In the genomic region with DNA sequence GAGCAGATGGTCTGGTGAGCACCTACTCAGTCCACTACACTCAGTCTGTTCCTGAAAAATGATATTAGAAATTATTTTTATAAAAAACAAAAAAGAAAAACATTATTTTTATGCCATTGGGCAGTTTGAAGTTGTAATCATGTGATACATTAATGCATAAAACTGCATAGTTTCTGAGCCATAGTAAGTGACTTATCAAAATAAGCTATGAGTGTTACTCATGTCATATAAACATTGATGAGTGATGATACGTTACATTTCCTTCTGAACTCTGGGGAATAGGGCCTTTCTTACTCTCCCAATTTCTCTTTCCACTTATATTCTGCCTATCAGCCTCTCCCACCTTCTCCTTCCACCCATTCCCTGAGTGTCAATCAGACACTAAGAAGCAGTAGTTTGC, we compare ENCODE assay signal across 24 cellular contexts.
"Had no signal": no experiment of that assay in that cellular context is flagged by ENCODE, and none has a peak within 500 bp of the region (broad histone marks: within the 10 kb centered on the region; RNA-seq: fewer than 3 reads in every experiment).

No MANE protein-coding gene starts in this region.

- H3K27ac ChIP-seq: dorsolateral prefrontal cortex, gastrocnemius medialis, lower lobe of right lung, neutrophil, parathyroid adenoma, right lobe of liver, thoracic aorta, tibial nerve, upper lobe of left lung had no signal

- FAIRE-seq: colon, urothelium cell line had no signal

- H3K4me1 ChIP-seq: gastrocnemius medialis, lower lobe of right lung, parathyroid adenoma, right lobe of liver, tibial nerve, upper lobe of left lung had no signal

- H2AFZ ChIP-seq: parathyroid adenoma had no signal

- H3K4me1 Mint-ChIP-seq: neural crest cell had no signal

- H3K4me3 ChIP-seq: dorsolateral prefrontal cortex, gastrocnemius medialis, lower lobe of right lung, right lobe of liver, smooth muscle cell, thoracic aorta, tibial nerve, upper lobe of left lung had no signal

- H3K27me3 ChIP-seq: dorsolateral prefrontal cortex, gastrocnemius medialis, neutrophil, right lobe of liver, tibial nerve, upper lobe of left lung had no signal

- DNase-seq: dorsolateral prefrontal cortex; effector CD4-positive, alpha-beta T cell; gastrocnemius medialis; head of caudate nucleus; hippocampal formation; left ventricle myocardium superior; lower lobe of right lung; right lobe of liver; stimulated activated CD4-positive, alpha-beta T cell treated with anti-CD3 and anti-CD28 coated beads, Interleukin-12 subunit alpha, Interleukin-12 subunit beta, amount 100 ng/mL, for 4 hours; stimulated activated CD4-positive, alpha-beta T cell treated with anti-CD3 and anti-CD28 coated beads, Interleukin-2, amount 100 ng/mL, for 24 hours; stimulated activated CD4-positive, alpha-beta T cell treated with anti-CD3 and anti-CD28 coated beads, Interleukin-4, amount 100 ng/mL, for 24 hours; stimulated activated naive B cell treated with anti-CD40 and anti-IgM and Interleukin-4, amounts not matched to agents 10 μg/mL and 1 μg/mL and 100 μg/mL, for 72 hours; upper lobe of left lung had no signal

- ATAC-seq: gastrocnemius medialis; left ventricle myocardium superior; lower lobe of right lung; natural killer cell treated with Interleukin-12 subunit alpha and Interleukin-12 subunit beta and Interleukin-15 and Interleukin-18, amount 100 ng/mL, for 72 hours; right lobe of liver; stimulated activated naive B cell treated with anti-CD40 and anti-IgM and Interleukin-4, amounts not matched to agents 10 μg/mL and 1 μg/mL and 100 μg/mL, for 72 hours had no signal

- H3K27ac Mint-ChIP-seq: natural killer cell treated with Interleukin-12 subunit alpha and Interleukin-12 subunit beta and Interleukin-15 and Interleukin-18, amount 100 ng/mL, for 72 hours; progenitor cell of endocrine pancreas; stimulated activated naive B cell treated with anti-CD40 and anti-IgM and Interleukin-4, amounts not matched to agents 10 μg/mL and 1 μg/mL and 100 μg/mL, for 72 hours; stimulated activated naive CD8-positive, alpha-beta T cell treated with anti-CD3 and anti-CD28 coated beads, Interleukin-15, Interleukin-2, amounts not matched to agents 100 ng/mL and 50 ng/mL, for 24 hours had no signal

- H3K9ac ChIP-seq: parathyroid adenoma had no signal

- H3K27me3 Mint-ChIP-seq: natural killer cell treated with Interleukin-12 subunit alpha and Interleukin-12 subunit beta and Interleukin-15 and Interleukin-18, amount 100 ng/mL, for 72 hours; progenitor cell of endocrine pancreas; stimulated activated naive B cell treated with anti-CD40 and anti-IgM and Interleukin-4, amounts not matched to agents 10 μg/mL and 1 μg/mL and 100 μg/mL, for 72 hours; stimulated activated naive CD8-positive, alpha-beta T cell treated with anti-CD3 and anti-CD28 coated beads, Interleukin-15, Interleukin-2, amounts not matched to agents 100 ng/mL and 50 ng/mL, for 24 hours had no signal

- H3K9me3 Mint-ChIP-seq: natural killer cell treated with Interleukin-12 subunit alpha and Interleukin-12 subunit beta and Interleukin-15 and Interleukin-18, amount 100 ng/mL, for 72 hours; neural crest cell; stimulated activated naive B cell treated with anti-CD40 and anti-IgM and Interleukin-4, amounts not matched to agents 10 μg/mL and 1 μg/mL and 100 μg/mL, for 72 hours had no signal

- H3K4me3 Mint-ChIP-seq: natural killer cell treated with Interleukin-12 subunit alpha and Interleukin-12 subunit beta and Interleukin-15 and Interleukin-18, amount 100 ng/mL, for 72 hours; neural crest cell; stimulated activated naive B cell treated with anti-CD40 and anti-IgM and Interleukin-4, amounts not matched to agents 10 μg/mL and 1 μg/mL and 100 μg/mL, for 72 hours; stimulated activated naive CD8-positive, alpha-beta T cell treated with anti-CD3 and anti-CD28 coated beads, Interleukin-15, Interleukin-2, amounts not matched to agents 100 ng/mL and 50 ng/mL, for 24 hours had no signal

- H3K9me3 ChIP-seq: gastrocnemius medialis, lower lobe of right lung, neutrophil, right lobe of liver had no signal

- H3K4me2 ChIP-seq: smooth muscle cell had no signal
